27 cellular contexts compared by ENCODE assay signal in genomic region chr17:58079300-58080033, GRCh38. TPM values are rescaled to one million over a fixed set of nuclear protein-coding genes. Genes with fewer than 3 reads are reported as not detected.
DNase-seq lines count a peak whose midpoint lies in the region; ATAC-seq and TF ChIP-seq lines count a peak whose summit lies in the region.
"Had no signal": no experiment of that assay in that cellular context is flagged by ENCODE, and none has a peak within 500 bp of the region (broad histone marks: within the 10 kb centered on the region; RNA-seq: fewer than 3 reads in every experiment).

No MANE protein-coding gene starts in this region.

- peak; percentile 17 for DNase-seq in activated CD8-positive, alpha-beta T cell treated with anti-CD3 and anti-CD28 coated beads, Interleukin-2, amount 10 ng/mL, durations not matched to agents 7 days and 5 days
- no peak for DNase-seq in activated CD8-positive, alpha-beta T cell treated with anti-CD3 and anti-CD28 coated beads for 36 hours
- peak; percentile 34 for DNase-seq in ecto neural progenitor cell (ENCODE audit: low spot score)
- DNase-seq in nephron progenitor cell: no peak
- DNase-seq in GM03348 (ENCODE audit: low spot score): no peak
- no peak for DNase-seq in RWPE1 (ENCODE audit: low spot score)
- DNase-seq: CD8-positive, alpha-beta memory T cell; DMS 273 treated with DMSO at 0.1 percent for 48 hours; DMS79; EL; GDM1; GOT3; HCEC 1CT; MG63; NCI-H1105 treated with DMSO at 0.1 percent for 48 hours; NCI-H2029; NCI-H2227 treated with DMSO at 0.1 percent for 48 hours; NCI-H526 treated with DMSO at 0.1 percent for 48 hours; PC-9; RPMI8226; SHP77 had no signal

- ATAC-seq in activated CD8-positive, alpha-beta T cell treated with anti-CD3 and anti-CD28 coated beads, Interleukin-2, amount 10 ng/mL, durations not matched to agents 7 days and 5 days: no peak
- no peak for ATAC-seq in activated CD8-positive, alpha-beta T cell treated with anti-CD3 and anti-CD28 coated beads for 36 hours
- ATAC-seq in HG03025 (IDR thresholded peaks at IDR 0.05; ENCODE audit: low FRiP score, unreplicated experiment) (no peak), HG03175 (IDR thresholded peaks at IDR 0.05; ENCODE audit: unreplicated experiment) (no peak)

- peaks cover 52% of the 10 kb centered on the region for H3K27me3 Mint-ChIP-seq in activated CD8-positive, alpha-beta T cell treated with anti-CD3 and anti-CD28 coated beads, Interleukin-2, amount 10 ng/mL, durations not matched to agents 7 days and 5 days (ENCODE audit: low read depth)
- H3K27me3 Mint-ChIP-seq in activated CD8-positive, alpha-beta T cell treated with anti-CD3 and anti-CD28 coated beads for 36 hours: no peaks in the 10 kb centered on the region
- H3K27me3 Mint-ChIP-seq in nephron progenitor cell (ENCODE audit: low read depth, poor library complexity): no peaks in the 10 kb centered on the region

- intact Hi-C loops in activated CD8-positive, alpha-beta T cell treated with anti-CD3 and anti-CD28 coated beads for 36 hours (cut with micrococcal nuclease): no loop called here

- POLR2A ChIA-PET in activated CD8-positive, alpha-beta T cell treated with anti-CD3 and anti-CD28 coated beads, Interleukin-2, amount 10 ng/mL, durations not matched to agents 7 days and 5 days (lab: Charles Lee): no interaction called here
- POLR2A ChIA-PET in activated CD8-positive, alpha-beta T cell treated with anti-CD3 and anti-CD28 coated beads for 36 hours (lab: Charles Lee): no interaction called here
- POLR2A ChIA-PET in RWPE1 (lab: Yijun Ruan, JAX; ENCODE audit: low non-redundant PET): no interaction called here

- H3K27ac Mint-ChIP-seq in activated CD8-positive, alpha-beta T cell treated with anti-CD3 and anti-CD28 coated beads, Interleukin-2, amount 10 ng/mL, durations not matched to agents 7 days and 5 days: no peak overlapping the region
- H3K27ac Mint-ChIP-seq in activated CD8-positive, alpha-beta T cell treated with anti-CD3 and anti-CD28 coated beads for 36 hours: no peak overlapping the region
- no peak overlapping the region for H3K27ac Mint-ChIP-seq in nephron progenitor cell
- H3K27ac Mint-ChIP-seq: B cell, CD14-positive monocyte had no signal

- TF ChIP-seq CTCF in activated CD8-positive, alpha-beta T cell treated with anti-CD3 and anti-CD28 coated beads for 36 hours (IDR thresholded peaks at IDR 0.05): no peak
- no peak for TF ChIP-seq CTCF in nephron progenitor cell (IDR thresholded peaks at IDR 0.05)
- no peak for TF ChIP-seq CTCF in RWPE1 (conservative IDR thresholded peaks at IDR 0.05; ENCODE audit: low read depth)

- H3K4me1 Mint-ChIP-seq in activated CD8-positive, alpha-beta T cell treated with anti-CD3 and anti-CD28 coated beads, Interleukin-2, amount 10 ng/mL, durations not matched to agents 7 days and 5 days (ENCODE audit: low read depth): peaks cover 7% of the 10 kb centered on the region
- peaks cover 2% of the 10 kb centered on the region for H3K4me1 Mint-ChIP-seq in activated CD8-positive, alpha-beta T cell treated with anti-CD3 and anti-CD28 coated beads for 36 hours (ENCODE audit: low read depth)
- H3K4me1 Mint-ChIP-seq in nephron progenitor cell: peaks cover 43% of the 10 kb centered on the region

- no peaks in the 10 kb centered on the region for H3K9me3 Mint-ChIP-seq in activated CD8-positive, alpha-beta T cell treated with anti-CD3 and anti-CD28 coated beads, Interleukin-2, amount 10 ng/mL, durations not matched to agents 7 days and 5 days (ENCODE audit: insufficient read depth)
- no peaks in the 10 kb centered on the region for H3K9me3 Mint-ChIP-seq in activated CD8-positive, alpha-beta T cell treated with anti-CD3 and anti-CD28 coated beads for 36 hours
- peaks cover 11% of the 10 kb centered on the region for H3K9me3 Mint-ChIP-seq in nephron progenitor cell
- H3K9me3 Mint-ChIP-seq: CD14-positive monocyte; CD8-positive, alpha-beta memory T cell had no signal

- H3K4me3 Mint-ChIP-seq in activated CD8-positive, alpha-beta T cell treated with anti-CD3 and anti-CD28 coated beads, Interleukin-2, amount 10 ng/mL, durations not matched to agents 7 days and 5 days: no peak overlapping the region
- no peak overlapping the region for H3K4me3 Mint-ChIP-seq in activated CD8-positive, alpha-beta T cell treated with anti-CD3 and anti-CD28 coated beads for 36 hours
- H3K4me3 Mint-ChIP-seq in nephron progenitor cell: peak overlapping the region; percentile 21
- H3K4me3 Mint-ChIP-seq: B cell, CD14-positive monocyte had no signal

- no peaks in the 10 kb centered on the region for H3K36me3 Mint-ChIP-seq in activated CD8-positive, alpha-beta T cell treated with anti-CD3 and anti-CD28 coated beads, Interleukin-2, amount 10 ng/mL, durations not matched to agents 7 days and 5 days (ENCODE audit: low read depth)
- no peaks in the 10 kb centered on the region for H3K36me3 Mint-ChIP-seq in activated CD8-positive, alpha-beta T cell treated with anti-CD3 and anti-CD28 coated beads for 36 hours (ENCODE audit: low read depth)
- H3K36me3 Mint-ChIP-seq in nephron progenitor cell (ENCODE audit: low read depth): no peaks in the 10 kb centered on the region
- H3K36me3 Mint-ChIP-seq: CD14-positive monocyte had no signal

- H3K27ac ChIP-seq in RWPE1: no peak overlapping the region
- H3K27ac ChIP-seq: 22Rv1, HL-60, PC-9 had no signal

- CTCF ChIA-PET in activated CD8-positive, alpha-beta T cell treated with anti-CD3 and anti-CD28 coated beads, Interleukin-2, amount 10 ng/mL, durations not matched to agents 7 days and 5 days (lab: Charles Lee): interaction anchor here (1.8 kb wide), 1 partner anchor 93 kb away, joined by 6 read pairs; no protein-coding TSS in a partner anchor
- CTCF ChIA-PET in activated CD8-positive, alpha-beta T cell treated with anti-CD3 and anti-CD28 coated beads for 36 hours (lab: Charles Lee): no interaction called here
- CTCF ChIA-PET in RWPE1 (lab: Yijun Ruan, JAX): no interaction called here

RNA-seq across cellular contexts. Expression of gene DYNLL2, which starts 3.8 kb away (rescaled TPM):
- total RNA-seq in activated CD8-positive, alpha-beta T cell treated with anti-CD3 and anti-CD28 coated beads, Interleukin-2, amount 10 ng/mL, durations not matched to agents 7 days and 5 days: 10 to 100 TPM; 30.9 to 31.7 TPM
- 10 to 100 TPM; 25.6 to 26.1 TPM for total RNA-seq in activated CD8-positive, alpha-beta T cell treated with anti-CD3 and anti-CD28 coated beads for 36 hours

Comparison
In these comparisons a context has a peak if more than half of its experiments do, and no peak if none do; other contexts are left out.
1. DNase-seq: peak in activated CD8-positive, alpha-beta T cell treated with anti-CD3 and anti-CD28 coated beads, Interleukin-2, amount 10 ng/mL, durations not matched to agents 7 days and 5 days (single experiment) and ecto neural progenitor cell (single experiment); none in activated CD8-positive, alpha-beta T cell treated with anti-CD3 and anti-CD28 coated beads for 36 hours (single experiment), nephron progenitor cell (single experiment), GM03348 (single experiment) and RWPE1 (single experiment).